ENCODE assay signal across 35 cellular contexts in the genomic region with DNA sequence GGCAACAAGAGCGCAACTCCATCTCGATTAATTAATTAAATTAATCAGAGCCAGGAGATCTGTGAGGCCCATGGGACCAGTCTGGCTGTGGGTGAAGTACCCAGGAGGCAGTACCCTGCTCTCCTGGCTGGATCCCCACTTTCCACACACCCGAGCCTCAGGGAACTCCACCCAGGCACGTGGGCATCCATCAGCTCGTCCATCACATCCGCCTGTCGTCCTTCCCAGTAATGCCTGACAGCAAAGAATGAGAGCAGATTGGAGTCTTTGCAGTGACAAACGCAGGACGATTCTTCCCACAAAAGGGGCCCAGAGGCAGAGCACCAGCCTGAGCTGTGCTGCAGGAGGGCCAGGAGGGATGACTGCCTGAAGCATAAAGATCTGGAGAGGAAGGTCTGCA. TPM values are rescaled to one million over a fixed set of nuclear protein-coding genes. Genes with fewer than 3 reads are reported as not detected.
"Had no signal": no experiment of that assay in that cellular context is flagged by ENCODE, and none has a peak within 500 bp of the region (broad histone marks: within the 10 kb centered on the region; RNA-seq: fewer than 3 reads in every experiment).

No MANE protein-coding gene starts in this region.

- H3K27ac ChIP-seq: brain microvascular endothelial cell, epithelial cell of prostate, esophagus squamous epithelium, gastroesophageal sphincter, VCaP had no signal

- ATAC-seq: activated T-cell treated with anti-CD3 and anti-CD28 coated beads, Interleukin-2, amount 50 U/mL, for 4 hours; activated T-helper 17 cell treated with anti-CD3 and anti-CD28 coated beads, Interleukin-2, amount 50 U/mL, for 72 hours; gastroesophageal sphincter; WTC11 had no signal

- H3K27ac Mint-ChIP-seq: activated CD4-positive, alpha-beta memory T cell treated with anti-CD3 and anti-CD28 coated beads, Interleukin-2, amount 10 ng/mL, durations not matched to agents 7 days and 5 days; activated CD4-positive, alpha-beta T cell treated with anti-CD3 and anti-CD28 coated beads, Interleukin-2, amount 10 ng/mL, durations not matched to agents 7 days and 5 days; activated naive CD8-positive, alpha-beta T cell; activated T-helper 17 cell treated with anti-CD3 and anti-CD28 coated beads, Interleukin-2, amount 50 U/mL, for 72 hours; WTC11 had no signal

- H3K4me3 Mint-ChIP-seq: activated CD4-positive, alpha-beta memory T cell treated with anti-CD3 and anti-CD28 coated beads, Interleukin-2, amount 10 ng/mL, durations not matched to agents 7 days and 5 days; activated CD4-positive, alpha-beta T cell treated with anti-CD3 and anti-CD28 coated beads, Interleukin-2, amount 10 ng/mL, durations not matched to agents 7 days and 5 days; activated naive CD8-positive, alpha-beta T cell; activated T-cell treated with anti-CD3 and anti-CD28 coated beads, Interleukin-2, amount 50 U/mL, for 4 hours; activated T-helper 17 cell treated with anti-CD3 and anti-CD28 coated beads, Interleukin-2, amount 50 U/mL, for 72 hours; WTC11 had no signal

- H3K27me3 ChIP-seq: brain microvascular endothelial cell had no signal

- H3K4me3 ChIP-seq: esophagus squamous epithelium, gastroesophageal sphincter had no signal

- DNase-seq: activated CD4-positive, alpha-beta memory T cell treated with anti-CD3 and anti-CD28 coated beads, Interleukin-2, amount 10 ng/mL, durations not matched to agents 7 days and 5 days; activated CD4-positive, alpha-beta T cell treated with anti-CD3 and anti-CD28 coated beads for 1 hour; activated CD4-positive, alpha-beta T cell treated with anti-CD3 and anti-CD28 coated beads for 4 hours; activated CD4-positive, alpha-beta T cell treated with anti-CD3 and anti-CD28 coated beads, Interleukin-2, amount 10 ng/mL, durations not matched to agents 7 days and 5 days; activated CD4-positive, alpha-beta T cell treated with anti-CD3 and anti-CD28 coated beads, Interleukin-2, amount 50 U/mL, for 4 hours; activated effector memory CD4-positive, alpha-beta T cell treated with Interleukin-2 at 50 U/mL for 16 hours; activated gamma-delta T cell treated with Interleukin-2 at 50 U/mL for 16 hours; activated naive CD4-positive, alpha-beta T cell treated with anti-CD3 and anti-CD28 coated beads, Interleukin-2, amount 50 U/mL, for 16 hours; activated naive CD4-positive, alpha-beta T cell treated with Interleukin-2 at 50 U/mL for 16 hours; activated T-cell treated with anti-CD3 and anti-CD28 coated beads, Interleukin-2, amount 50 U/mL, for 4 hours; amniotic stem cell; anterior cingulate cortex; brain microvascular endothelial cell; caudate nucleus; effector CD8-positive, alpha-beta T cell; esophagus squamous epithelium; foreskin melanocyte; T-helper 2 cell had no signal

- H3K4me1 ChIP-seq: esophagus squamous epithelium, gastroesophageal sphincter had no signal

- H3K36me3 ChIP-seq: brain microvascular endothelial cell, esophagus squamous epithelium, gastroesophageal sphincter had no signal

RNA-seq across cellular contexts. Expression of gene VSTM2B, which starts 35.8 kb away (rescaled TPM):
- total RNA-seq: activated CD4-positive, alpha-beta memory T cell treated with anti-CD3 and anti-CD28 coated beads, Interleukin-2, amount 10 ng/mL, durations not matched to agents 7 days and 5 days; activated CD4-positive, alpha-beta T cell treated with anti-CD3 and anti-CD28 coated beads, Interleukin-2, amount 10 ng/mL, durations not matched to agents 7 days and 5 days; activated T-cell treated with anti-CD3 and anti-CD28 coated beads, Interleukin-2, amount 50 U/mL, for 4 hours; activated T-helper 17 cell treated with anti-CD3 and anti-CD28 coated beads, Interleukin-2, amount 50 U/mL, for 72 hours; astrocyte; bronchial epithelial cell; chondrocyte; dermis microvascular lymphatic vessel endothelial cell; endothelial cell of umbilical vein; esophagus squamous epithelium; fibroblast of lung; fibroblast of villous mesenchyme; glomerular endothelial cell; T-helper 1 cell treated with Interleukin-12 subunit alpha and Interleukin-12 subunit beta and Interleukin-4 antibody, amounts not matched to agents 30 ng/mL and 1 ng/mL, for 36 hours had no signal
- polyA plus RNA-seq: adipose tissue, endothelial cell of umbilical vein, esophagus, fibroblast of lung had no signal
